ENCODE assay signal across 17 cellular contexts in genomic region chr3:186079925-186080324, GRCh38. TPM values are rescaled to one million over a fixed set of nuclear protein-coding genes. Genes with fewer than 3 reads are reported as not detected.
DNase-seq lines count a peak whose midpoint lies in the region; ATAC-seq, FAIRE-seq and TF ChIP-seq lines count a peak whose summit lies in the region.
"Had no signal": no experiment of that assay in that cellular context is flagged by ENCODE, and none has a peak within 500 bp of the region (broad histone marks: within the 10 kb centered on the region; RNA-seq: fewer than 3 reads in every experiment).

No MANE protein-coding gene starts in this region.

- H3K9ac ChIP-seq in HUES64 (ENCODE audit: low read depth, low read length) (no peak overlapping the region), endodermal cell (ENCODE audit: extremely low read depth, low read length, poor library complexity, severe bottlenecking) (no peak overlapping the region), mesenchymal stem cell (ENCODE audit: low read length) (no peak overlapping the region)
- H3K9ac ChIP-seq: GM23248 had no signal

- peaks cover 7% of the 10 kb centered on the region for H3K9me3 Mint-ChIP-seq in endodermal cell

- H3K79me1 ChIP-seq in mesenchymal stem cell (replicated peaks; ENCODE audit: low read length, poor library complexity, severe bottlenecking) = peaks cover 45% of the 10 kb centered on the region

- FAIRE-seq in GM12892 (lab: Jason Lieb, UNC) = peak; percentile 69
- FAIRE-seq: K562 had no signal

- peak overlapping the region; percentile 90 for H3K27ac Mint-ChIP-seq in endodermal cell

- no peak overlapping the region for H4K8ac ChIP-seq in mesenchymal stem cell (ENCODE audit: low read length)

- peak overlapping the region; percentile 26 for H2BK15ac ChIP-seq in mesenchymal stem cell (ENCODE audit: low read depth, poor library complexity, severe bottlenecking)

- H3K14ac ChIP-seq in mesenchymal stem cell (ENCODE audit: low read length in 2 of 2) = no peak overlapping the region

- 17% methylated on average over 7 of the region's 7 CpGs for WGBS in HUES64
- 47 to 61% methylated on average over 5 to 7 of the region's 7 CpGs for WGBS in endodermal cell (ENCODE audit: insufficient coverage in 1 of 2, insufficient read length in 1 of 2), 2 experiments
- 91% methylated on average over 7 of the region's 7 CpGs for WGBS in mesenchymal stem cell
- 70 to 72% methylated on average over 7 of the region's 7 CpGs for WGBS in upper lobe of left lung, 2 donors

- no peak overlapping the region for H2AK5ac ChIP-seq in mesenchymal stem cell (ENCODE audit: low read length, severe bottlenecking)

- no peak overlapping the region; the same call in 1 of the 2 replicates for H3K4me3 ChIP-seq in HUES64 (ENCODE audit: low read length)
- no peak overlapping the region for H3K4me3 ChIP-seq in endodermal cell (ENCODE audit: low read length)
- no peak overlapping the region for H3K4me3 ChIP-seq in mesenchymal stem cell (ENCODE audit: insufficient read depth in 1 of 2, low read depth in 1 of 2, low read length in 2 of 2)
- H3K4me3 ChIP-seq in upper lobe of left lung = no peak overlapping the region
- H3K4me3 ChIP-seq: GM23248, K562 had no signal

- H2BK120ac ChIP-seq in mesenchymal stem cell (ENCODE audit: low read depth, low read length) = no peak overlapping the region

- peaks cover 44% of the 10 kb centered on the region for H3K4me1 Mint-ChIP-seq in endodermal cell

- peak overlapping the region; percentile 32 for H3K4me3 Mint-ChIP-seq in endodermal cell

- H3K36me3 Mint-ChIP-seq in endodermal cell (ENCODE audit: low read depth) = peaks cover 57% of the 10 kb centered on the region

- H4K91ac ChIP-seq in mesenchymal stem cell (ENCODE audit: low read length) = no peak overlapping the region

- H3K4me2 ChIP-seq in mesenchymal stem cell (ENCODE audit: low read length, poor library complexity, severe bottlenecking) = no peak overlapping the region

- no peak for TF ChIP-seq POLR2A in GM12892 (IDR thresholded peaks at IDR 0.05; ENCODE audit: low read depth, low read length)
- TF ChIP-seq POLR2A in upper lobe of left lung (IDR thresholded peaks at IDR 0.05) = no peak

- TF ChIP-seq CTCF in endodermal cell (conservative IDR thresholded peaks at IDR 0.05) (no peak), upper lobe of left lung (IDR thresholded peaks at IDR 0.05) (no peak)

- intact Hi-C loops in left colon (cut with DNase I, micrococcal nuclease) = no loop called here

- H3K27me3 ChIP-seq in HUES64 (ENCODE audit: insufficient read depth, low read length) = no peaks in the 10 kb centered on the region
- no peaks in the 10 kb centered on the region for H3K27me3 ChIP-seq in endodermal cell (ENCODE audit: control insufficient read depth, insufficient read depth, low read length, poor library complexity, severe bottlenecking)
- no peaks in the 10 kb centered on the region for H3K27me3 ChIP-seq in mesenchymal stem cell (ENCODE audit: control insufficient read depth in 1 of 2, insufficient read depth in 1 of 2, low read length in 2 of 2)
- H3K27me3 ChIP-seq in upper lobe of left lung = no peaks in the 10 kb centered on the region

- H3K18ac ChIP-seq in mesenchymal stem cell (ENCODE audit: low read depth in 1 of 2, low read length in 2 of 2) = no peak overlapping the region

- no peak for ATAC-seq in upper lobe of left lung (ENCODE audit: low FRiP score in 2 of 2)
- no peak for ATAC-seq in HG02840 (IDR thresholded peaks at IDR 0.05; ENCODE audit: low FRiP score, unreplicated experiment)
- ATAC-seq in left colon = no peak
- ATAC-seq: K562 had no signal

- H2BK5ac ChIP-seq in mesenchymal stem cell (ENCODE audit: low read depth, low read length, poor library complexity, severe bottlenecking) = no peak overlapping the region

- no peak for DNase-seq in GM12892 (ENCODE audit: insufficient read length)
- peak; percentile 76 for DNase-seq in endodermal cell
- DNase-seq in mesenchymal stem cell = no peak
- no peak for DNase-seq in upper lobe of left lung
- DNase-seq in left colon = no peak
- no peak for DNase-seq in HUDEP-2 (lab: John Stamatoyannopoulos, UW; ENCODE audit: unreplicated experiment in 76 of 76)
- DNase-seq: DMS 273 treated with DMSO at 0.1 percent for 48 hours, GM23248, MV-4-11, NCI-H146, NCI-H2081, NCI-H510A treated with DMSO at 0.1 percent for 48 hours, SW 1271 had no signal

- H3K36me3 ChIP-seq in HUES64 (ENCODE audit: insufficient read depth, low read length) (peaks cover 41% of the 10 kb centered on the region), endodermal cell (ENCODE audit: control insufficient read depth, insufficient read depth, low read length) (peaks cover 59% of the 10 kb centered on the region), mesenchymal stem cell (ENCODE audit: control insufficient read depth in 1 of 2, insufficient read depth in 2 of 2, low read depth in 1 of 2, low read length in 2 of 2) (peaks cover 21 to 93% of the 10 kb centered on the region in 2 experiments), upper lobe of left lung (peaks cover 0 to 9% (median 0%) of the 10 kb centered on the region in 4 donors)

- no peak overlapping the region for H3K4ac ChIP-seq in mesenchymal stem cell (ENCODE audit: low read depth in 1 of 2, low read length in 2 of 2)

- no peak for TF ChIP-seq EP300 in upper lobe of left lung (IDR thresholded peaks at IDR 0.05)

- peak overlapping the region; percentile 57; the same call in 1 of the 2 replicates for H3K27ac ChIP-seq in HUES64 (ENCODE audit: low read depth, low read length)
- H3K27ac ChIP-seq in endodermal cell (ENCODE audit: low read depth, low read length) = no peak overlapping the region
- no peak overlapping the region for H3K27ac ChIP-seq in mesenchymal stem cell (ENCODE audit: low read length, poor library complexity, severe bottlenecking)
- H3K27ac ChIP-seq in upper lobe of left lung = no peak overlapping the region
- H3K27ac ChIP-seq: C4-2B, GM23248 had no signal

- peaks cover 61% of the 10 kb centered on the region for H3K4me1 ChIP-seq in HUES64 (ENCODE audit: insufficient read depth, low read length)
- no peaks in the 10 kb centered on the region for H3K4me1 ChIP-seq in endodermal cell (ENCODE audit: control insufficient read depth, insufficient read depth, low read length)
- no peaks in the 10 kb centered on the region for H3K4me1 ChIP-seq in mesenchymal stem cell (ENCODE audit: control insufficient read depth, insufficient read depth, low read depth, low read length)
- H3K4me1 ChIP-seq in upper lobe of left lung = no peaks in the 10 kb centered on the region

- no peak overlapping the region for H2BK12ac ChIP-seq in mesenchymal stem cell (ENCODE audit: low read length in 2 of 2)

- H3K27me3 Mint-ChIP-seq in endodermal cell (ENCODE audit: insufficient read depth) = no peaks in the 10 kb centered on the region

- H3K23ac ChIP-seq in mesenchymal stem cell (ENCODE audit: low read length in 2 of 2) = no peak overlapping the region

- H3K9me3 ChIP-seq in HUES64 (ENCODE audit: insufficient read depth, low read depth, low read length) (no peaks in the 10 kb centered on the region), endodermal cell (ENCODE audit: control insufficient read depth, low read length) (peaks cover 14% of the 10 kb centered on the region), mesenchymal stem cell (ENCODE audit: control insufficient read depth, low read length) (peaks cover 16% of the 10 kb centered on the region), upper lobe of left lung (no peaks in the 10 kb centered on the region)

- no peak overlapping the region for H2AFZ ChIP-seq in mesenchymal stem cell (ENCODE audit: low read depth, low read length)
- H2AFZ ChIP-seq: GM23248 had no signal

RNA-seq across cellular contexts. Expression of gene ETV5, which starts 29.0 kb away (rescaled TPM):
- 6.4 TPM for polyA plus RNA-seq in GM12892 (2012; ENCODE audit: missing spikeins)
- polyA plus RNA-seq in HUES64 (2013, experiment 1 of 2) = 30.4 TPM
- 41.0 TPM for polyA plus RNA-seq in HUES64 (2013, experiment 2 of 2)
- total RNA-seq in endodermal cell (10 to 100 TPM; 56.4 to 84.1 TPM), upper lobe of left lung (10 to 100 TPM; 15.7 to 95.8 (median 41.4) TPM), left colon (1 to 10 TPM; 2.2 to 4.0 TPM)
- polyA plus RNA-seq in endodermal cell (2013, experiment 1 of 2) = 35.3 TPM
- 36.0 TPM for polyA plus RNA-seq in endodermal cell (2013, experiment 2 of 2)
- polyA plus RNA-seq in mesenchymal stem cell (2013, experiment 1 of 2) = 59.7 TPM
- 58.6 TPM for polyA plus RNA-seq in mesenchymal stem cell (2013, experiment 2 of 2)
